8 cellular contexts compared by ENCODE assay signal in the genomic region with DNA sequence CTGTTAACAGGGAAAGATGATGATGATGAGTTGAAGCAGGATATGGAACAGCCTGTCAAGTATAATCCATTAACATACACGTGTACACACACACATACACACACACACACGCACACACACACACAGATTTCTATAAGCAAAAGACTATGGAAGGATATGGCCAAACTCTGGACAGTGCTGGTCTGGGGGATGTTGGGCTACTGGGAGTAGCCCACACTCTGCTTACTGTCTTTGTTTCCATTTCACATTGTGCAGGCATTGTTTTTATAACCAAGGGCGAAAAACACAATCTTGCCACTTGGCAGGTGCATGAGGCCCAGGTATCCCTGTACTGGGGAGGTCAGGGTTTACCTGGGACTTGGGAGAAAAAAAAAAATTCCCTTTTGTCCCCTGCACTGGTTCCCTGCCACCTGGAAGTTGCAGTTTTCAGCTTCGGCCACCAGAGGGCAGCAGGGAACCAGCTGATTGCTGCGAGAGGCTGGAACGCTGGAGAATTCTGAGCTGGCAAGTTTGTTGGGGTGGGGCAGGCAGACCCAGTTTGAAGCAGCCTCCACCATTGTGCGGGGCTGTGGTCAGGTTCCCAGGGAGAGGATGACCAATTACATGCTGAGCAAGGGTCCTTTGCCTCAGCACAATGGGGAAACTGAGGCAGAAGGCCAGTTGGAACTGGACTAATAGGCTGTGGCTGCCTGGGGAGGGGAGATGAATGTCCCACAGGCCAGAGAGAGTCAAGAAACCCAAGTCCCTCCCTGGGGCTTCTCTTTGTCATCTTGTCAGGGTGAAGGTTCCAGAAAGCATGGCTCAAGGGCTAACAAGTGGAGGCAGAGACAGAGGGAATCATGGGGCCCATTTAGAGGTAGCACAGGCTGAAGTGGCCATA. TPM values are rescaled to one million over a fixed set of nuclear protein-coding genes. Genes with fewer than 3 reads are reported as not detected.
A peak's percentile ranks its signal among the peaks of the same experiment; 100 is the strongest.
DNase-seq lines count a peak whose midpoint lies in the region; ATAC-seq and TF ChIP-seq lines count a peak whose summit lies in the region.

No MANE protein-coding gene starts in this region.

- H3K9me3 ChIP-seq in colonic mucosa (no peaks in the 10 kb centered on the region), liver (ENCODE audit: control insufficient read depth in 4 of 4, low read length in 3 of 4) (no peaks in the 10 kb centered on the region)

- peaks cover 0 to 1% (median 1%) of the 10 kb centered on the region in 3 donors for H3K27me3 Mint-ChIP-seq in CD14-positive monocyte (ENCODE audit: low read depth in 3 of 3)
- H3K27me3 Mint-ChIP-seq in activated CD4-positive, alpha-beta T cell treated with anti-CD3 and anti-CD28 coated beads, Interleukin-2, amount 10 ng/mL, durations not matched to agents 24 days and 14 days = peaks cover 16% of the 10 kb centered on the region

- ATAC-seq in GM21723 (IDR thresholded peaks at IDR 0.05; ENCODE audit: unreplicated experiment) (peak; percentile 77), GM18520 (IDR thresholded peaks at IDR 0.05; ENCODE audit: unreplicated experiment) (no peak)

- intact Hi-C loops in CD14-positive monocyte (cut with micrococcal nuclease) = loop anchor here (5.0 kb wide), 2 partner anchors 93 to 113 kb away; no protein-coding TSS in a partner anchor
- intact Hi-C loops in activated CD4-positive, alpha-beta T cell treated with anti-CD3 and anti-CD28 coated beads, Interleukin-2, amount 10 ng/mL, durations not matched to agents 24 days and 14 days (cut with micrococcal nuclease) = loop anchor here (1.0 to 2.0 kb wide), 3 partner anchors 70 to 113 kb away; partner anchors contain the start of gene ZCCHC24
- intact Hi-C loops in colonic mucosa (cut with DNase I) = loop anchor here (1.0 to 5.0 kb wide), 2 partner anchors 93 to 113 kb away; no protein-coding TSS in a partner anchor

- H3K27ac Mint-ChIP-seq in CD14-positive monocyte = peak overlapping the region in 1 of 7 donors; percentile 8
- peak overlapping the region; percentile 14 for H3K27ac Mint-ChIP-seq in activated CD4-positive, alpha-beta T cell treated with anti-CD3 and anti-CD28 coated beads, Interleukin-2, amount 10 ng/mL, durations not matched to agents 24 days and 14 days

- DNase-seq in CD14-positive monocyte (ENCODE audit: low spot score) (peak; percentile 78), NCI-H2171 treated with DMSO at 0.1 percent for 48 hours (lab: John Stamatoyannopoulos, UW) (peak; percentile 46), colonic mucosa (peak; percentile 86)
- DNase-seq in activated CD4-positive, alpha-beta T cell treated with anti-CD3 and anti-CD28 coated beads, Interleukin-2, amount 10 ng/mL, durations not matched to agents 24 days and 14 days = peak; percentile 93
- peak; percentile 23 to 68 (median 57) for DNase-seq in stimulated activated CD4-positive, alpha-beta T cell treated with anti-CD3 and anti-CD28 coated beads, TNF-alpha, amount 100 ng/mL, for 1 hour (ENCODE audit: low read depth in 3 of 3, low spot score in 1 of 3)

- H3K27me3 ChIP-seq in colonic mucosa (no peaks in the 10 kb centered on the region), liver (ENCODE audit: control insufficient read depth in 4 of 4, insufficient read depth in 4 of 4, low read length in 3 of 4) (no peaks in the 10 kb centered on the region)

- H3K4me1 ChIP-seq in colonic mucosa (peaks cover under 1% of the 10 kb centered on the region), liver (ENCODE audit: control insufficient read depth in 4 of 4, insufficient read depth in 4 of 4, low read length in 3 of 4) (peaks cover 2 to 16% (median 7%) of the 10 kb centered on the region in 4 donors)

- H3K9me3 Mint-ChIP-seq in CD14-positive monocyte = peaks cover 0 to 17% (median 6%) of the 10 kb centered on the region in 7 donors
- no peaks in the 10 kb centered on the region for H3K9me3 Mint-ChIP-seq in activated CD4-positive, alpha-beta T cell treated with anti-CD3 and anti-CD28 coated beads, Interleukin-2, amount 10 ng/mL, durations not matched to agents 24 days and 14 days

- TF ChIP-seq CTCF in CD14-positive monocyte (IDR thresholded peaks at IDR 0.05) = peak; percentile 99
- peak; percentile 99 for TF ChIP-seq CTCF in colonic mucosa (IDR thresholded peaks at IDR 0.05)
- TF ChIP-seq CTCF in liver (IDR thresholded peaks at IDR 0.05; ENCODE audit: low read depth, low read length, missing input control) = peak; percentile 98

- peak; percentile 100 for TF ChIP-seq RAD21 in liver (IDR thresholded peaks at IDR 0.05)

- H3K4me3 ChIP-seq in colonic mucosa = no peak overlapping the region
- no peak overlapping the region for H3K4me3 ChIP-seq in liver (ENCODE audit: low read depth in 1 of 3, low read length in 3 of 3)

- no peaks in the 10 kb centered on the region for H3K36me3 Mint-ChIP-seq in CD14-positive monocyte
- no peaks in the 10 kb centered on the region for H3K36me3 Mint-ChIP-seq in activated CD4-positive, alpha-beta T cell treated with anti-CD3 and anti-CD28 coated beads, Interleukin-2, amount 10 ng/mL, durations not matched to agents 24 days and 14 days (ENCODE audit: low read depth)

- no peak overlapping the region for H3K4me3 Mint-ChIP-seq in CD14-positive monocyte
- H3K4me3 Mint-ChIP-seq in activated CD4-positive, alpha-beta T cell treated with anti-CD3 and anti-CD28 coated beads, Interleukin-2, amount 10 ng/mL, durations not matched to agents 24 days and 14 days = no peak overlapping the region

- WGBS in liver = 5% methylated on average over 7 of the region's 7 CpGs

- H3K9ac ChIP-seq in colonic mucosa (ENCODE audit: low read depth in 2 of 2, low read length in 2 of 2) = no peak overlapping the region
- H3K9ac ChIP-seq in liver (ENCODE audit: low read depth in 1 of 2, low read length in 2 of 2) = no peak overlapping the region

- H3K4me1 Mint-ChIP-seq in CD14-positive monocyte = peaks cover 5% of the 10 kb centered on the region
- H3K4me1 Mint-ChIP-seq in activated CD4-positive, alpha-beta T cell treated with anti-CD3 and anti-CD28 coated beads, Interleukin-2, amount 10 ng/mL, durations not matched to agents 24 days and 14 days = peaks cover 3% of the 10 kb centered on the region

- no peaks in the 10 kb centered on the region for H3K36me3 ChIP-seq in colonic mucosa
- H3K36me3 ChIP-seq in liver (ENCODE audit: control insufficient read depth in 4 of 4, insufficient read depth in 3 of 4, low read depth in 1 of 4, low read length in 3 of 4) = no peaks in the 10 kb centered on the region

- H3K27ac ChIP-seq in colonic mucosa (no peak overlapping the region), liver (ENCODE audit: low read depth in 1 of 2, low read length in 2 of 2) (no peak overlapping the region)

TF ChIP-seq in liver, 16 proteins besides CTCF, POLR2A, EP300 and RAD21:
- TF ChIP-seq RXRA (IDR thresholded peaks at IDR 0.05) = peak in 1 of 2 donors; percentile 9
- TF ChIP-seq, protein P1, sequence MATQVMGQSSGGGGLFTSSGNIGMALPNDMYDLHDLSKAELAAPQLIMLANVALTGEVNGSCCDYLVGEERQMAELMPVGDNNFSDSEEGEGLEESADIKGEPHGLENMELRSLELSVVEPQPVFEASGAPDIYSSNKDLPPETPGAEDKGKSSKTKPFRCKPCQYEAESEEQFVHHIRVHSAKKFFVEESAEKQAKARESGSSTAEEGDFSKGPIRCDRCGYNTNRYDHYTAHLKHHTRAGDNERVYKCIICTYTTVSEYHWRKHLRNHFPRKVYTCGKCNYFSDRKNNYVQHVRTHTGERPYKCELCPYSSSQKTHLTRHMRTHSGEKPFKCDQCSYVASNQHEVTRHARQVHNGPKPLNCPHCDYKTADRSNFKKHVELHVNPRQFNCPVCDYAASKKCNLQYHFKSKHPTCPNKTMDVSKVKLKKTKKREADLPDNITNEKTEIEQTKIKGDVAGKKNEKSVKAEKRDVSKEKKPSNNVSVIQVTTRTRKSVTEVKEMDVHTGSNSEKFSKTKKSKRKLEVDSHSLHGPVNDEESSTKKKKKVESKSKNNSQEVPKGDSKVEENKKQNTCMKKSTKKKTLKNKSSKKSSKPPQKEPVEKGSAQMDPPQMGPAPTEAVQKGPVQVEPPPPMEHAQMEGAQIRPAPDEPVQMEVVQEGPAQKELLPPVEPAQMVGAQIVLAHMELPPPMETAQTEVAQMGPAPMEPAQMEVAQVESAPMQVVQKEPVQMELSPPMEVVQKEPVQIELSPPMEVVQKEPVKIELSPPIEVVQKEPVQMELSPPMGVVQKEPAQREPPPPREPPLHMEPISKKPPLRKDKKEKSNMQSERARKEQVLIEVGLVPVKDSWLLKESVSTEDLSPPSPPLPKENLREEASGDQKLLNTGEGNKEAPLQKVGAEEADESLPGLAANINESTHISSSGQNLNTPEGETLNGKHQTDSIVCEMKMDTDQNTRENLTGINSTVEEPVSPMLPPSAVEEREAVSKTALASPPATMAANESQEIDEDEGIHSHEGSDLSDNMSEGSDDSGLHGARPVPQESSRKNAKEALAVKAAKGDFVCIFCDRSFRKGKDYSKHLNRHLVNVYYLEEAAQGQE (IDR thresholded peaks at IDR 0.05) = no peak
- TF ChIP-seq MAX (IDR thresholded peaks at IDR 0.05) = no peak

RNA-seq across cellular contexts. Expression of gene PPIF, which starts 27.3 kb away (rescaled TPM):
- polyA plus RNA-seq in CD14-positive monocyte (10 to 100 TPM; 36.6 to 52.3 TPM), liver (10 to 100 TPM; 51.4 to 68.6 TPM)
- 157 and 161 TPM in 2 replicates for total RNA-seq in activated CD4-positive, alpha-beta T cell treated with anti-CD3 and anti-CD28 coated beads, Interleukin-2, amount 10 ng/mL, durations not matched to agents 24 days and 14 days
- total RNA-seq in colonic mucosa (100 to 1,000 TPM in 1 of 2 donors, 10 to 100 TPM in 1; 99.3 to 154 TPM), liver (10 to 100 TPM; 22.2 to 84.3 TPM)
